ENCODE assay signal across 12 cellular contexts in the genomic region with DNA sequence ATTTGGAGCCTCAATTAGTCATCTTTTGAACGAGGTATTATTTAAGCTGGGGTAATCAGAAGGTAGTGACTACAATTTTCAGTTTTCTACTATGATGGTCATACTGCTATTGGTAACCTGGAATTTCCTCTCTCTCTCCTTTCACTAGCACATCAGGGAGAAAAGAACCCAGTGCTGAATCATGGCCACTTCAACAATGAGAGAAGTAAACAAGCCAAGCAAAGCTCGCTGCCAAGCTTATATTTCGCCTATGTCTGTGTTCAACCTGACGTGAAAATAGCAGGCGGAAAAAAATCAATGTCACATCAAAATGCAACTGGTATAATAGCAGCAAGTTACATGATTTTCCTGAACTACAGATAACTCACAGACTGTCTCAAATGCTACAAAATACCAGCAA. TPM values are rescaled to one million over a fixed set of nuclear protein-coding genes. Genes with fewer than 3 reads are reported as not detected.
DNase-seq lines count a peak whose midpoint lies in the region; ATAC-seq, FAIRE-seq and TF ChIP-seq lines count a peak whose summit lies in the region.
"Had no signal": no experiment of that assay in that cellular context is flagged by ENCODE, and none has a peak within 500 bp of the region (broad histone marks: within the 10 kb centered on the region; RNA-seq: fewer than 3 reads in every experiment).

No MANE protein-coding gene starts in this region.

- H3K27me3 Mint-ChIP-seq in HFFc6 (ENCODE audit: insufficient read depth) (no peaks in the 10 kb centered on the region; the same call in 1 of the 2 replicates), osteocyte (ENCODE audit: unreplicated experiment) (no peaks in the 10 kb centered on the region)

- H3K4me1 ChIP-seq in kidney (ENCODE audit: control insufficient read depth in 1 of 2, insufficient read depth in 1 of 2, low read depth in 1 of 2, low read length in 2 of 2) = peaks cover 17 to 33% of the 10 kb centered on the region in 2 donors

- H3K4me3 Mint-ChIP-seq in HFFc6 (no peak overlapping the region), osteocyte (ENCODE audit: unreplicated experiment) (no peak overlapping the region)

- H3K27ac Mint-ChIP-seq in HFFc6 (peak overlapping the region; percentile 58), osteocyte (ENCODE audit: unreplicated experiment) (peak overlapping the region; percentile 74)

- no peak overlapping the region for H3K4me3 ChIP-seq in coronary artery
- no peak overlapping the region for H3K4me3 ChIP-seq in kidney (ENCODE audit: low read length in 2 of 2)

- H3K27ac ChIP-seq in coronary artery (peak overlapping the region; percentile 56 to 57), kidney (ENCODE audit: low read depth in 2 of 2, low read length in 2 of 2) (no peak overlapping the region)
- H3K27ac ChIP-seq: C4-2B had no signal

- H3K9me3 Mint-ChIP-seq in HFFc6 (no peaks in the 10 kb centered on the region), osteocyte (ENCODE audit: unreplicated experiment) (no peaks in the 10 kb centered on the region)

- TF ChIP-seq CTCF in HFFc6 (IDR thresholded peaks at IDR 0.05) (no peak), coronary artery (IDR thresholded peaks at IDR 0.05) (no peak), osteocyte (IDR thresholded peaks at IDR 0.05) (no peak), kidney (IDR thresholded peaks at IDR 0.05; ENCODE audit: borderline replicate concordance, extremely low read depth, insufficient read depth) (no peak)

- H3K4me1 Mint-ChIP-seq in HFFc6 (ENCODE audit: low read depth) (peaks cover 77% of the 10 kb centered on the region), osteocyte (ENCODE audit: unreplicated experiment) (peaks cover 79% of the 10 kb centered on the region)

- peaks cover 7% of the 10 kb centered on the region in 2 donors for H3K36me3 ChIP-seq in kidney (ENCODE audit: control insufficient read depth in 1 of 2, insufficient read depth in 2 of 2, low read length in 2 of 2)

- DNase-seq in HFFc6 = no peak
- DNase-seq in NCI-H446 (lab: John Stamatoyannopoulos, UW) = peak; percentile 59 to 63
- DNase-seq in coronary artery (ENCODE audit: low spot score) = no peak
- DNase-seq in osteocyte (ENCODE audit: extremely low spot score, unreplicated experiment) = no peak
- no peak for DNase-seq in kidney
- DNase-seq in EL = no peak
- DNase-seq in ureter (ENCODE audit: low spot score) = no peak
- DNase-seq: activated gamma-delta T cell treated with Interleukin-2 at 50 U/mL for 16 hours, KG1, NCI-H524 treated with DMSO at 0.1 percent for 48 hours had no signal

- FAIRE-seq in kidney (lab: Jason Lieb, UNC) = no peak

- intact Hi-C loops in kidney (cut with DNase I) = no loop called here

- H3K36me3 Mint-ChIP-seq in HFFc6 (ENCODE audit: low read depth) (peaks cover 21% of the 10 kb centered on the region), osteocyte (ENCODE audit: unreplicated experiment) (peaks cover 13% of the 10 kb centered on the region)

- no peaks in the 10 kb centered on the region for H3K9me3 ChIP-seq in kidney (ENCODE audit: control insufficient read depth in 1 of 2, low read length in 2 of 2)

- ATAC-seq in HG03439 (IDR thresholded peaks at IDR 0.05; ENCODE audit: unreplicated experiment) = no peak

- no peak overlapping the region for H3K9ac ChIP-seq in kidney (ENCODE audit: low read length in 2 of 2)

RNA-seq across cellular contexts. Expression of a gene that starts 38.2 kb away (rescaled TPM):
- 10 to 100 TPM; 44.3 to 68.4 (median 50.2) TPM for total RNA-seq in HFFc6 (2021; fragmentation: NEBNext Ultra II Directional; extraction: Animal tissue kit (Norgen Biotek cat#: 25700))
- total RNA-seq in osteocyte = 70.0 and 76.4 TPM in 2 replicates
- 45.0 TPM for total RNA-seq in kidney
- polyA plus RNA-seq in kidney (ENCODE audit: insufficient read depth, low read depth, low replicate concordance) = 37.6 TPM
- total RNA-seq in ureter = 52.9 TPM

Comparison
In these comparisons a context has a peak if more than half of its experiments do, and no peak if none do; other contexts are left out.
1. DNase-seq: peak in NCI-H446 (2 of 2); none in HFFc6 (single experiment), coronary artery (single experiment), osteocyte (single experiment), kidney (single experiment), EL (single experiment) and ureter (single experiment).
2. H3K27ac ChIP-seq: peak in coronary artery (2 of 2); none in kidney (0 of 2).